In the genomic region with DNA sequence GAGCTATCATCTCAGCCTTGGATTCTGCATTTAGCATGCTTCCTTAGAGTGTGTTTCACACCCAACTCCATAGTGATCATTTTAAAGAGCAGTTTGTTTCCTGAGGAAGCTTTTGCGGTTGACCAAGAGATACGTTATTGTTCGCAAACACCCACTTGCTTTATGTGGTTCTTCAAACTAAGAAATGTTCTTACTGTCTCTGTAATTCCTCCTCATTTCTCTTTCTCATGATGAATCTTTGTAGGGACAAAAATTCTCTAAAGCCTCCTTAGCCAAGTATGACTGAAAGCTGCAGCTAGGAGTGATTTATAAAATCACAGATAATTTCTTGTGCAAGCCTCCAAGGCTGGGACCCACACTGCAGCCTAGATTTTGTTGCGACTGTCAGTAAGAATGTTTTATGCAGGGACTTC, we compare ENCODE assay signal across 13 cellular contexts. TPM values are rescaled to one million over a fixed set of nuclear protein-coding genes. Genes with fewer than 3 reads are reported as not detected.
A peak's percentile ranks its signal among the peaks of the same experiment; 100 is the strongest.
DNase-seq lines count a peak whose midpoint lies in the region; ATAC-seq and TF ChIP-seq lines count a peak whose summit lies in the region.
"Had no signal": no experiment of that assay in that cellular context is flagged by ENCODE, and none has a peak within 500 bp of the region (broad histone marks: within the 10 kb centered on the region; RNA-seq: fewer than 3 reads in every experiment).

No MANE protein-coding gene starts in this region.

- H3K4me1 ChIP-seq in A673 (ENCODE audit: insufficient read depth, low read length, poor library complexity, severe bottlenecking), result peaks cover 21% of the 10 kb centered on the region

- H3K4me3 Mint-ChIP-seq in CD14-positive monocyte, result peak overlapping the region; percentile 38 to 81
- H3K4me3 Mint-ChIP-seq in activated naive CD8-positive, alpha-beta T cell, result peak overlapping the region; percentile 77
- H3K4me3 Mint-ChIP-seq: activated B cell treated with CpG ODN at 0.5 μM for 24 hours had no signal

- CTCF ChIA-PET in A673 (lab: Charles Lee), result no interaction called here

- H3K36me3 ChIP-seq in A673 (ENCODE audit: insufficient read depth, low read length, poor library complexity, severe bottlenecking), result no peaks in the 10 kb centered on the region
- H3K36me3 ChIP-seq: esophagus muscularis mucosa, tibial nerve had no signal

- DNase-seq in CD14-positive monocyte (ENCODE audit: low spot score), result no peak
- DNase-seq in KBM-7, result peak; percentile 60
- DNase-seq in T1000 (lab: John Stamatoyannopoulos, UW), result no peak
- DNase-seq in A673 (ENCODE audit: low spot score), result no peak
- no peak for DNase-seq in NCI-H748 (lab: John Stamatoyannopoulos, UW; ENCODE audit: unreplicated experiment)
- DNase-seq: activated B cell treated with CpG ODN at 0.5 μM for 24 hours, H7, NCI-H1436 treated with DMSO at 0.1 percent for 48 hours had no signal

- in situ Hi-C loops in KBM-7 (cut with MboI; ENCODE audit: low pct_unique_long_range_greater_than_20kb, low sequenced_read_pairs), result no loop called here

- H3K27me3 Mint-ChIP-seq in CD14-positive monocyte (ENCODE audit: low read depth in 3 of 3), result peaks cover 0 to 12% (median 8%) of the 10 kb centered on the region in 3 donors
- H3K27me3 Mint-ChIP-seq in activated naive CD8-positive, alpha-beta T cell, result no peaks in the 10 kb centered on the region

- no peaks in the 10 kb centered on the region for H3K27me3 ChIP-seq in A673 (replicated peaks; ENCODE audit: insufficient read depth, low read depth, low read length, poor library complexity)
- H3K27me3 ChIP-seq: tibial nerve had no signal

- intact Hi-C loops in CD14-positive monocyte (cut with micrococcal nuclease), result no loop called here
- intact Hi-C loops in A673 (cut with micrococcal nuclease; ENCODE audit: unreplicated experiment), result no loop called here

- BruUV-seq in A673 (replicated peaks; lab: Mats Ljungman, UMichigan), result no TSS peak

- no peak overlapping the region for H3K4me3 ChIP-seq in A673 (ENCODE audit: low read depth, low read length, poor library complexity, severe bottlenecking)
- H3K4me3 ChIP-seq: esophagus muscularis mucosa, tibial nerve had no signal

- no peak for TF ChIP-seq CTCF in CD14-positive monocyte (IDR thresholded peaks at IDR 0.05)
- no peak for TF ChIP-seq CTCF in A673 (conservative IDR thresholded peaks at IDR 0.05; ENCODE audit: low read depth, low read length)

- peaks cover 48% of the 10 kb centered on the region for H3K4me1 Mint-ChIP-seq in CD14-positive monocyte
- H3K4me1 Mint-ChIP-seq in activated naive CD8-positive, alpha-beta T cell (ENCODE audit: low read depth), result peaks cover 75% of the 10 kb centered on the region

- POLR2A ChIA-PET in A673 (lab: Charles Lee; ENCODE audit: low non-redundant PET), result no interaction called here

- no peaks in the 10 kb centered on the region for H3K9me3 ChIP-seq in A673 (ENCODE audit: low read depth, low read length, poor library complexity, severe bottlenecking)
- H3K9me3 ChIP-seq: esophagus muscularis mucosa, tibial nerve had no signal

- ATAC-seq in GM18519 (IDR thresholded peaks at IDR 0.05; ENCODE audit: low FRiP score, unreplicated experiment), result peak; percentile 40
- ATAC-seq in GM18868 (IDR thresholded peaks at IDR 0.05; ENCODE audit: unreplicated experiment), result no peak

- H3K36me3 Mint-ChIP-seq in CD14-positive monocyte, result no peaks in the 10 kb centered on the region
- H3K36me3 Mint-ChIP-seq in activated naive CD8-positive, alpha-beta T cell, result peaks cover 11% of the 10 kb centered on the region

- H3K27ac ChIP-seq in A673 (ENCODE audit: low read depth, low read length, poor library complexity, severe bottlenecking), result no peak overlapping the region
- H3K27ac ChIP-seq: esophagus muscularis mucosa, tibial nerve had no signal

- H3K9me3 Mint-ChIP-seq in CD14-positive monocyte, result peaks cover 0 to 7% (median 0%) of the 10 kb centered on the region in 7 donors
- no peaks in the 10 kb centered on the region for H3K9me3 Mint-ChIP-seq in activated naive CD8-positive, alpha-beta T cell (ENCODE audit: low read depth)
- H3K9me3 Mint-ChIP-seq: activated B cell treated with CpG ODN at 0.5 μM for 24 hours had no signal

- H3K27ac Mint-ChIP-seq in CD14-positive monocyte, result peak overlapping the region in 2 of 7 donors; percentile 38 to 66
- H3K27ac Mint-ChIP-seq in activated naive CD8-positive, alpha-beta T cell, result peak overlapping the region; percentile 51
- H3K27ac Mint-ChIP-seq: activated B cell treated with CpG ODN at 0.5 μM for 24 hours had no signal

RNA-seq across cellular contexts. Expression of a gene that starts 10.0 kb away (rescaled TPM):
- polyA plus RNA-seq in CD14-positive monocyte, result under 1 TPM in 1 of 2 donors, not detected in 1; 0.20 TPM
- total RNA-seq in A673 (2021), result 0.44 and 0.58 TPM in 2 replicates
- total RNA-seq: activated B cell treated with CpG ODN at 0.5 μM for 24 hours, H7 had no signal
